10 cellular contexts compared by ENCODE assay signal in the genomic region with DNA sequence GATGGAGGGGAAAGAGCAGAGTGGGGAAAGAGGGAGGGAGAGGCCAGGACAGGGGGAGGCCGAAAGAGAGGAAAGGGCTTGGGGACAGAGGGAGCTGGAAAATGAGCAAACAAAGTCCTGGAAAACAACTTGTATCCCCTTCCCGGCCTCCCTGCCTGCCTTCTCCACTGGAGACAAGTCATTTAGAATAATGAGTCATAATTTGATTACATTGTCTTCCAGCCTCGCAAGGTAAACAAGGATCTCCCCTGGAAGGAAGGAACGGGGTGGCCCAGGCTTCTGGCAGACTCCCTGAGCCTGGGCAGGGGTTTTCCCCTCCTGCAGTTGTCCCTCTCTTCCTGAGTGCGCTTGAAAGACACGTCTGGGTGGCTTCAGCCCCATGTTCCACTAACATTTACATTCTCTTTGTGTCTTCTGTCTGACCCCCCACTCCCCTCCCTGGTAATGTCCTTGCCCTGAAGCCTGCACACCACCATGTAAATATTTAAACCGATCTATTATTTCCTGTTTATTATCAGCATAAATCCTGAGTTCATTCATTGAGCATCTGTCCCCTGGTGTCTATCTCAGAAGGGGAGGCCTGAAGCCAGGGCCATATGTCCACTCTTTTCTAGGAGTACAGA. TPM values are rescaled to one million over a fixed set of nuclear protein-coding genes. Genes with fewer than 3 reads are reported as not detected.
DNase-seq lines count a peak whose midpoint lies in the region; ATAC-seq and TF ChIP-seq lines count a peak whose summit lies in the region.
"Had no signal": no experiment of that assay in that cellular context is flagged by ENCODE, and none has a peak within 500 bp of the region (broad histone marks: within the 10 kb centered on the region; RNA-seq: fewer than 3 reads in every experiment).

No MANE protein-coding gene starts in this region.

- DNase-seq in heart left ventricle (no peak), right atrium auricular region (ENCODE audit: low spot score) (no peak), left lobe of liver (ENCODE audit: low spot score) (no peak), upper lobe of left lung (peak in 1 of 2 donors; percentile 59), tibial artery (no peak), nucleus accumbens (lab: John Stamatoyannopoulos, UW) (no peak)
- DNase-seq: effector CD8-positive, alpha-beta T cell had no signal

- no peaks in the 10 kb centered on the region for H3K27me3 ChIP-seq in heart left ventricle
- no peaks in the 10 kb centered on the region for H3K27me3 ChIP-seq in right atrium auricular region
- H3K27me3 ChIP-seq in upper lobe of left lung = no peaks in the 10 kb centered on the region
- H3K27me3 ChIP-seq in tibial artery = peaks cover 0 to 14% of the 10 kb centered on the region in 2 donors

- H3K4me1 ChIP-seq in heart left ventricle (peaks cover 6 to 58% (median 37%) of the 10 kb centered on the region in 12 donors), right atrium auricular region (peaks cover 0 to 44% of the 10 kb centered on the region in 2 donors), upper lobe of left lung (peaks cover 49 to 58% (median 53%) of the 10 kb centered on the region in 4 donors), tibial artery (peaks cover 0 to 27% (median 17%) of the 10 kb centered on the region in 4 donors)

- H3K27ac ChIP-seq in heart left ventricle (peak overlapping the region in 10 of 12 donors; percentile 6 to 59 (median 41)), right atrium auricular region (peak overlapping the region in 1 of 2 donors; percentile 20), upper lobe of left lung (peak overlapping the region; percentile 52 to 74 (median 66)), tibial artery (no peak overlapping the region)

- TF ChIP-seq POLR2A in heart left ventricle (IDR thresholded peaks at IDR 0.05) (no peak), upper lobe of left lung (IDR thresholded peaks at IDR 0.05) (no peak)

- no peak overlapping the region for H3K4me3 ChIP-seq in heart left ventricle
- no peak overlapping the region for H3K4me3 ChIP-seq in right atrium auricular region
- H3K4me3 ChIP-seq in upper lobe of left lung = no peak overlapping the region
- no peak overlapping the region for H3K4me3 ChIP-seq in tibial artery

- H3K36me3 ChIP-seq in heart left ventricle = no peaks in the 10 kb centered on the region
- H3K36me3 ChIP-seq in right atrium auricular region = no peaks in the 10 kb centered on the region
- H3K36me3 ChIP-seq in upper lobe of left lung = no peaks in the 10 kb centered on the region
- no peaks in the 10 kb centered on the region for H3K36me3 ChIP-seq in tibial artery

- WGBS in heart left ventricle, 4 donors = 54 to 57% (median 56%) methylated on average over 7 of the region's 7 CpGs
- WGBS in upper lobe of left lung, 2 donors = 24 to 33% methylated on average over 7 of the region's 7 CpGs

- H3K9me3 ChIP-seq in heart left ventricle (no peaks in the 10 kb centered on the region), right atrium auricular region (no peaks in the 10 kb centered on the region), upper lobe of left lung (no peaks in the 10 kb centered on the region), tibial artery (no peaks in the 10 kb centered on the region)

- intact Hi-C loops in heart left ventricle (cut with DNase I) = no loop called here
- intact Hi-C loops in tibial artery (cut with DNase I; ENCODE audit: low total_unique reads) = loop anchor here (5.0 to 10.0 kb wide), 2 partner anchors 65 to 67 kb away; no protein-coding TSS in a partner anchor

- peak in 2 of 4 donors; percentile 51 to 76 for TF ChIP-seq EP300 in upper lobe of left lung (IDR thresholded peaks at IDR 0.05)

- TF ChIP-seq CTCF in heart left ventricle (IDR thresholded peaks at IDR 0.05) (no peak), right atrium auricular region (IDR thresholded peaks at IDR 0.05) (no peak), upper lobe of left lung (IDR thresholded peaks at IDR 0.05) (no peak), tibial artery (IDR thresholded peaks at IDR 0.05) (no peak)

- ATAC-seq in heart left ventricle (no peak), SK-N-SH treated with all-trans-retinoic acid at 6 μM for 48 hours (peak; percentile 69), left lobe of liver (peak; percentile 16), upper lobe of left lung (ENCODE audit: low FRiP score in 2 of 2) (no peak), GM19395 (IDR thresholded peaks at IDR 0.05; ENCODE audit: unreplicated experiment) (no peak)

TF ChIP-seq in SK-N-SH treated with all-trans-retinoic acid at 6 μM for 48 hours, 23 proteins besides CTCF, POLR2A, EP300 and RAD21:
- TF ChIP-seq, protein P1, sequence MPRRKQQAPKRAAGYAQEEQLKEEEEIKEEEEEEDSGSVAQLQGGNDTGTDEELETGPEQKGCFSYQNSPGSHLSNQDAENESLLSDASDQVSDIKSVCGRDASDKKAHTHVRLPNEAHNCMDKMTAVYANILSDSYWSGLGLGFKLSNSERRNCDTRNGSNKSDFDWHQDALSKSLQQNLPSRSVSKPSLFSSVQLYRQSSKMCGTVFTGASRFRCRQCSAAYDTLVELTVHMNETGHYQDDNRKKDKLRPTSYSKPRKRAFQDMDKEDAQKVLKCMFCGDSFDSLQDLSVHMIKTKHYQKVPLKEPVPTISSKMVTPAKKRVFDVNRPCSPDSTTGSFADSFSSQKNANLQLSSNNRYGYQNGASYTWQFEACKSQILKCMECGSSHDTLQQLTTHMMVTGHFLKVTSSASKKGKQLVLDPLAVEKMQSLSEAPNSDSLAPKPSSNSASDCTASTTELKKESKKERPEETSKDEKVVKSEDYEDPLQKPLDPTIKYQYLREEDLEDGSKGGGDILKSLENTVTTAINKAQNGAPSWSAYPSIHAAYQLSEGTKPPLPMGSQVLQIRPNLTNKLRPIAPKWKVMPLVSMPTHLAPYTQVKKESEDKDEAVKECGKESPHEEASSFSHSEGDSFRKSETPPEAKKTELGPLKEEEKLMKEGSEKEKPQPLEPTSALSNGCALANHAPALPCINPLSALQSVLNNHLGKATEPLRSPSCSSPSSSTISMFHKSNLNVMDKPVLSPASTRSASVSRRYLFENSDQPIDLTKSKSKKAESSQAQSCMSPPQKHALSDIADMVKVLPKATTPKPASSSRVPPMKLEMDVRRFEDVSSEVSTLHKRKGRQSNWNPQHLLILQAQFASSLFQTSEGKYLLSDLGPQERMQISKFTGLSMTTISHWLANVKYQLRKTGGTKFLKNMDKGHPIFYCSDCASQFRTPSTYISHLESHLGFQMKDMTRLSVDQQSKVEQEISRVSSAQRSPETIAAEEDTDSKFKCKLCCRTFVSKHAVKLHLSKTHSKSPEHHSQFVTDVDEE (CRISPR knock-in tag; IDR thresholded peaks at IDR 0.05) = no peak
- no peak for TF ChIP-seq PPARA (CRISPR knock-in tag; IDR thresholded peaks at IDR 0.05; ENCODE audit: borderline replicate concordance)
- TF ChIP-seq, protein P2, sequence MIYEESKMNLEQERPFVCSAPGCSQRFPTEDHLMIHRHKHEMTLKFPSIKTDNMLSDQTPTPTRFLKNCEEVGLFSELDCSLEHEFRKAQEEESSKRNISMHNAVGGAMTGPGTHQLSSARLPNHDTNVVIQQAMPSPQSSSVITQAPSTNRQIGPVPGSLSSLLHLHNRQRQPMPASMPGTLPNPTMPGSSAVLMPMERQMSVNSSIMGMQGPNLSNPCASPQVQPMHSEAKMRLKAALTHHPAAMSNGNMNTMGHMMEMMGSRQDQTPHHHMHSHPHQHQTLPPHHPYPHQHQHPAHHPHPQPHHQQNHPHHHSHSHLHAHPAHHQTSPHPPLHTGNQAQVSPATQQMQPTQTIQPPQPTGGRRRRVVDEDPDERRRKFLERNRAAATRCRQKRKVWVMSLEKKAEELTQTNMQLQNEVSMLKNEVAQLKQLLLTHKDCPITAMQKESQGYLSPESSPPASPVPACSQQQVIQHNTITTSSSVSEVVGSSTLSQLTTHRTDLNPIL (CRISPR knock-in tag; IDR thresholded peaks at IDR 0.05; ENCODE audit: low read depth) = no peak
- TF ChIP-seq, protein P3, sequence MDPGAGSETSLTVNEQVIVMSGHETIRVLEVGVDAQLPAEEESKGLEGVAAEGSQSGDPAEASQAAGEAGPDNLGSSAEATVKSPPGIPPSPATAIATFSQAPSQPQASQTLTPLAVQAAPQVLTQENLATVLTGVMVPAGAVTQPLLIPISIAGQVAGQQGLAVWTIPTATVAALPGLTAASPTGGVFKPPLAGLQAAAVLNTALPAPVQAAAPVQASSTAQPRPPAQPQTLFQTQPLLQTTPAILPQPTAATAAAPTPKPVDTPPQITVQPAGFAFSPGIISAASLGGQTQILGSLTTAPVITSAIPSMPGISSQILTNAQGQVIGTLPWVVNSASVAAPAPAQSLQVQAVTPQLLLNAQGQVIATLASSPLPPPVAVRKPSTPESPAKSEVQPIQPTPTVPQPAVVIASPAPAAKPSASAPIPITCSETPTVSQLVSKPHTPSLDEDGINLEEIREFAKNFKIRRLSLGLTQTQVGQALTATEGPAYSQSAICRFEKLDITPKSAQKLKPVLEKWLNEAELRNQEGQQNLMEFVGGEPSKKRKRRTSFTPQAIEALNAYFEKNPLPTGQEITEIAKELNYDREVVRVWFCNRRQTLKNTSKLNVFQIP (CRISPR knock-in tag; IDR thresholded peaks at IDR 0.05; ENCODE audit: borderline replicate concordance, low read depth) = no peak
- TF ChIP-seq GLIS3 (CRISPR knock-in tag; IDR thresholded peaks at IDR 0.05) = no peak

RNA-seq across cellular contexts. Expression of a gene that starts 12.1 kb away (rescaled TPM):
- total RNA-seq in heart left ventricle (10 to 100 TPM; 37.4 to 66.1 (median 39.1) TPM), right atrium auricular region (10 to 100 TPM; 40.4 to 42.7 TPM), left lobe of liver (26.6 TPM), upper lobe of left lung (10 to 100 TPM; 21.0 to 45.6 (median 33.4) TPM)
- 100 to 1,000 TPM in 1 of 2 donors, 10 to 100 TPM in 1; 55.3 to 105 TPM for polyA plus RNA-seq in heart left ventricle

RNA-seq across cellular contexts. Expression of a gene that starts 54.8 kb away (rescaled TPM):
- total RNA-seq in heart left ventricle (under 1 TPM in 6 of 9 donors, not detected in 3; 0.09 to 0.18 (median 0.14) TPM), right atrium auricular region (under 1 TPM in 1 of 2 donors, not detected in 1; 0.12 TPM), left lobe of liver (not detected), upper lobe of left lung (1 to 10 TPM in 5 of 6 donors, under 1 TPM in 1; 0.20 to 4.2 (median 2.1) TPM)
- under 1 TPM; 0.29 to 0.50 TPM for polyA plus RNA-seq in heart left ventricle
- total RNA-seq: B cell had no signal

Comparison
In these comparisons a context has a peak if more than half of its experiments do, and no peak if none do; other contexts are left out.
1. ATAC-seq: peak in SK-N-SH treated with all-trans-retinoic acid at 6 μM for 48 hours (single experiment) and left lobe of liver (single experiment); none in heart left ventricle (0 of 4), upper lobe of left lung (0 of 2) and GM19395 (single experiment).
2. H3K27ac ChIP-seq: peak in heart left ventricle (10 of 12) and upper lobe of left lung (4 of 4); none in tibial artery (0 of 2).